ENCODE assay signal across 7 cellular contexts in the genomic region with DNA sequence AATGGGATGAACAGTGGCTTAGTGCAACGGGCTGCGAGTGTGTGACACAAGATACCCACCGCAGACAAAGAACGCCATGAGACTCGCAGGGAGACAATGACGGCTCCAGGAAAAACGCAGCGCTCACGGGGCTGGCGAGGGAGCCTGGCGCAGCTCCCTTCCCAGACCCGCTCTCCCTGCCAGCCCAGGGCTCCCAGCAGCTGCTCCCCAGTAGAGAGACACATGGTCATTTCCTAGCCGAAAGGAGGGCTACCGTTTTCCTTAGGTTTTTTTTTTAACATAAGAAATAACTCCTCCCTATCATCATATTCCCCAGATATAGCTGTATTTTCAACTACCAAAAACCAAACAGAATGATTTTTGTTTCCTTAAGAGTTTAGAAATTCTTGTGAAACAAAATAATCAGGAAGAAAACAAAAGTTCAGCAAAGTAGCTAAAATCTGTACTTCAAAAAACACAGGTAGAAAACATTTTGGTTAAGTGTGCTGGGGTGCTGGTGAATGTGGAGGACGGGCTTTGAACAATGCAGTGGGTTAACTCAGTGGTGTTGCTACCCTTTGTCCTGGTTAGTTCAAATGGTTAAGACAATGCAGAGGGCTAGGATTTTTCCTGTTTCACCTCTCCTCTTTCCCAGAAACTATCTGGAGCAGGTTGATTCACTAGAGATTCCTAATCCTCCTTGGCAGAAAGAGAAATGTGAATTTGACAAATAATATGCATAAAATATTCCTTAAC.
DNase-seq lines count a peak whose midpoint lies in the region; ATAC-seq and TF ChIP-seq lines count a peak whose summit lies in the region.

No MANE protein-coding gene starts in this region.

- H3K27me3 ChIP-seq in thyroid gland = no peaks in the 10 kb centered on the region

- H3K27ac ChIP-seq in thyroid gland = no peak overlapping the region

- intact Hi-C loops in thyroid gland (cut with DNase I) = no loop called here

- TF ChIP-seq POLR2A in thyroid gland (IDR thresholded peaks at IDR 0.05) = no peak

- ATAC-seq in GM18519 (IDR thresholded peaks at IDR 0.05; ENCODE audit: low FRiP score, unreplicated experiment) (no peak), HG03159 (IDR thresholded peaks at IDR 0.05; ENCODE audit: unreplicated experiment) (no peak), HG02973 (IDR thresholded peaks at IDR 0.05; ENCODE audit: unreplicated experiment) (no peak)

- H3K9me3 ChIP-seq in thyroid gland = no peaks in the 10 kb centered on the region

- no peak for TF ChIP-seq CTCF in thyroid gland (IDR thresholded peaks at IDR 0.05)

- peaks cover 0 to 4% of the 10 kb centered on the region in 2 donors for H3K4me1 ChIP-seq in thyroid gland

- H3K36me3 ChIP-seq in thyroid gland = no peaks in the 10 kb centered on the region

- DNase-seq in NCI-H2029 treated with DMSO at 0.1 percent for 48 hours (lab: John Stamatoyannopoulos, UW) (peak; percentile 62), cerebellum (ENCODE audit: low spot score) (peak; percentile 83), left kidney (ENCODE audit: low read depth, low spot score) (peak; percentile 78), thyroid gland (peak; percentile 43 to 55)

- peak overlapping the region in 2 of 3 donors; percentile 13 to 19 for H3K4me3 ChIP-seq in thyroid gland (replicated peaks in 1 of 3)

- WGBS in thyroid gland, 2 donors = 21% methylated on average over 15 of the region's 15 CpGs
